ENCODE assay signal across 8 cellular contexts in the genomic region with DNA sequence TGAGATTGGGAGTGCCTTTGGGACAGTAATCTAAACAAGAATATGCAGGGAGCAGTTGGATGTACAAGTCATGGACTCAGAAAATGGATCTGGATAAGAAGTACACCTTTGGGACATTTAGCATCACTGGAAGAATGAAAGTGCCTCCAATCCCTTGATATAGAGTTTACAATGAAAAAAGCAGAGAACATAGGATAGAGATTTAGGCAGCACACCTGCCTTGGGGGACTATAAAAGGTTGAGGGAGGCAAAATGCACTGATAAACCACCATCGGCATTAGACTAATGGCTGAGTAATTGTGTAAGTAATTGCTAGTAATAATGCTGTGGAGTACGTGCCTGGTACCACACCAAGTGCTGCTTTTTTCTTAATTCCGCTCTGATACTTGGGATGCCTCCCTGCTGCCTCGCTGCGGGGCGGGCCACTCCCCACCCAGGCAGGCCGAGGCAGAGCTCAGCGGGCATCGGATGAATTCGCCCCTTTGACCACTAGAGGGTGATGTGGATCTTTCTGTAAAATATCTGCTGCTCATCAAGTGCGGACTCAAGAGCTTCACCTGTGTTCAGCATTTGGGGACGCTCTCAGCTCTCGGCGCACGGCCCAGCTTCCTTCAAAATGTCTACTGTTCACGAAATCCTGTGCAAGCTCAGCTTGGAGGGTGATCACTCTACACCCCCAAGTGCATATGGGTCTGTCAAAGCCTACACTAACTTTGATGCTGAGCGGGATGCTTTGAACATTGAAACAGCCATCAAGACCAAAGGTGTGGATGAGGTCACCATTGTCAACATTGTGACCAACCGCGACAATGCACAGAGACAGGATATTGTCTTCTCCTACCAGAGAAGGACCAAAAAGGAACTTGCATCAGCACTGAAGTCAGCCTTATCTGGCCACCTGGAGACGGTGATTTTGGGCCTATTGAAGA.
DNase-seq lines count a peak whose midpoint lies in the region; ATAC-seq and TF ChIP-seq lines count a peak whose summit lies in the region.

No MANE protein-coding gene starts in this region.

- ATAC-seq in CD4-positive, alpha-beta T cell (ENCODE audit: poor library complexity): peak; percentile 96
- ATAC-seq in GM19395 (IDR thresholded peaks at IDR 0.05; ENCODE audit: unreplicated experiment) (peak; percentile 85), gastroesophageal sphincter (peak; percentile 89)

- TF ChIP-seq EP300 in gastroesophageal sphincter (IDR thresholded peaks at IDR 0.05) (no peak), ovary (IDR thresholded peaks at IDR 0.05) (no peak)

- no peak overlapping the region for H3K27ac Mint-ChIP-seq in CD4-positive, alpha-beta T cell
- peak overlapping the region; percentile 22 for H3K27ac Mint-ChIP-seq in type B pancreatic cell

- TF ChIP-seq POLR2A in gastroesophageal sphincter (IDR thresholded peaks at IDR 0.05) (no peak), ovary (IDR thresholded peaks at IDR 0.05) (no peak)

- H3K4me1 ChIP-seq in gastroesophageal sphincter (peaks cover 0 to 6% (median 0%) of the 10 kb centered on the region in 3 donors), ovary (ENCODE audit: insufficient read depth) (no peaks in the 10 kb centered on the region)

- H3K36me3 ChIP-seq in gastroesophageal sphincter (no peaks in the 10 kb centered on the region), ovary (no peaks in the 10 kb centered on the region)

- DNase-seq in CD4-positive, alpha-beta T cell: peak; percentile 44 to 66 (median 54)
- DNase-seq in SHP77 treated with DMSO at 0.1 percent for 48 hours (lab: John Stamatoyannopoulos, UW) (peak; percentile 27), ovary (peak; percentile 18 to 62 (median 42)), type B pancreatic cell (ENCODE audit: extremely low spot score, unreplicated experiment) (no peak)
- DNase-seq in activated effector memory CD4-positive, alpha-beta T cell treated with Interleukin-2 at 50 U/mL for 16 hours: peak; percentile 45

- no peaks in the 10 kb centered on the region for H3K9me3 Mint-ChIP-seq in CD4-positive, alpha-beta T cell
- no peaks in the 10 kb centered on the region for H3K9me3 Mint-ChIP-seq in type B pancreatic cell

- intact Hi-C loops in CD4-positive, alpha-beta T cell (cut with DNase I, micrococcal nuclease): loop anchor here (1.0 to 5.0 kb wide), 5 partner anchors 98 to 228 kb away; a partner anchor contains a TSS
- intact Hi-C loops in ovary (cut with DNase I): loop anchor here in 3 of 4 donors (2.0 to 10.0 kb wide), 4 partner anchors 97 to 881 kb away; no protein-coding TSS in a partner anchor

- no peaks in the 10 kb centered on the region for H3K9me3 ChIP-seq in CD4-positive, alpha-beta T cell (ENCODE audit: control insufficient read depth, low read length)
- H3K9me3 ChIP-seq in gastroesophageal sphincter: no peaks in the 10 kb centered on the region
- H3K9me3 ChIP-seq in ovary: no peaks in the 10 kb centered on the region

- CTCF ChIA-PET in CD4-positive, alpha-beta T cell (lab: Charles Lee): interaction anchor here (0.6 to 3.2 kb wide), 16 partner anchors 9 to 968 kb away, joined by 3 to 53 read pairs (median 4); no protein-coding TSS in a partner anchor

- H3K36me3 Mint-ChIP-seq in CD4-positive, alpha-beta T cell (ENCODE audit: low read depth): no peaks in the 10 kb centered on the region
- no peaks in the 10 kb centered on the region for H3K36me3 Mint-ChIP-seq in type B pancreatic cell

- H3K27me3 ChIP-seq in CD4-positive, alpha-beta T cell (ENCODE audit: control insufficient read depth, insufficient read depth, low read length): peaks cover 3% of the 10 kb centered on the region
- peaks cover 17% of the 10 kb centered on the region for H3K27me3 ChIP-seq in gastroesophageal sphincter
- H3K27me3 ChIP-seq in ovary: no peaks in the 10 kb centered on the region

- H3K4me3 ChIP-seq in gastroesophageal sphincter: no peak overlapping the region
- no peak overlapping the region for H3K4me3 ChIP-seq in ovary

- H3K27me3 Mint-ChIP-seq in CD4-positive, alpha-beta T cell: peaks cover 41% of the 10 kb centered on the region
- H3K27me3 Mint-ChIP-seq in type B pancreatic cell: peaks cover 21% of the 10 kb centered on the region

- POLR2A ChIA-PET in CD4-positive, alpha-beta T cell (lab: Charles Lee): interaction anchor here (0.6 to 1.1 kb wide), 3 partner anchors 72 to 98 kb away, joined by 3 to 16 read pairs (median 3); no protein-coding TSS in a partner anchor

- 13 to 24% methylated on average over 7 to 11 of the region's 20 CpGs for WGBS in gastroesophageal sphincter (ENCODE audit: low coverage in 1 of 2), 2 donors
- WGBS in ovary, 3 donors: 19 to 22% (median 19%) methylated on average over 20 of the region's 20 CpGs

- peak; percentile 88 for TF ChIP-seq CTCF in CD4-positive, alpha-beta T cell (IDR thresholded peaks at IDR 0.05)
- TF ChIP-seq CTCF in LNCAP (IDR thresholded peaks at IDR 0.05) (peak; percentile 92), gastroesophageal sphincter (IDR thresholded peaks at IDR 0.05) (peak; percentile 82 to 94 (median 87)), ovary (IDR thresholded peaks at IDR 0.05) (peak; percentile 19 to 71 (median 60)), type B pancreatic cell (conservative IDR thresholded peaks at IDR 0.05) (peak; percentile 96)

- H3K27ac ChIP-seq in CD4-positive, alpha-beta T cell (ENCODE audit: low read depth, low read length): no peak overlapping the region
- H3K27ac ChIP-seq in gastroesophageal sphincter (no peak overlapping the region), ovary (no peak overlapping the region)

- no peak overlapping the region for H3K4me3 Mint-ChIP-seq in CD4-positive, alpha-beta T cell
- H3K4me3 Mint-ChIP-seq in type B pancreatic cell: no peak overlapping the region

- peaks cover under 1% of the 10 kb centered on the region for H3K4me1 Mint-ChIP-seq in CD4-positive, alpha-beta T cell (ENCODE audit: low read depth)
- H3K4me1 Mint-ChIP-seq in type B pancreatic cell (ENCODE audit: unreplicated experiment): peaks cover 4% of the 10 kb centered on the region
